In genomic region chr2:74244286-74244685, GRCh38 we compare ENCODE assay signal across 8 cellular contexts.
"Had no signal": no experiment of that assay in that cellular context is flagged by ENCODE, and none has a peak within 500 bp of the region (broad histone marks: within the 10 kb centered on the region; RNA-seq: fewer than 3 reads in every experiment).

No MANE protein-coding gene starts in this region.

- H2AFZ ChIP-seq: GM23338 had no signal

- H3K4me3 ChIP-seq: GM23338 had no signal

- FAIRE-seq: H1, H54, HTR-8/SVneo had no signal

- ATAC-seq: GM23338 had no signal

- H3K4me2 ChIP-seq: GM23338 had no signal

- DNase-seq: H9, HCEC 1CT, HFFc6, KG1 had no signal
